Comparison of ENCODE assay signal across 9 cellular contexts in the genomic region with DNA sequence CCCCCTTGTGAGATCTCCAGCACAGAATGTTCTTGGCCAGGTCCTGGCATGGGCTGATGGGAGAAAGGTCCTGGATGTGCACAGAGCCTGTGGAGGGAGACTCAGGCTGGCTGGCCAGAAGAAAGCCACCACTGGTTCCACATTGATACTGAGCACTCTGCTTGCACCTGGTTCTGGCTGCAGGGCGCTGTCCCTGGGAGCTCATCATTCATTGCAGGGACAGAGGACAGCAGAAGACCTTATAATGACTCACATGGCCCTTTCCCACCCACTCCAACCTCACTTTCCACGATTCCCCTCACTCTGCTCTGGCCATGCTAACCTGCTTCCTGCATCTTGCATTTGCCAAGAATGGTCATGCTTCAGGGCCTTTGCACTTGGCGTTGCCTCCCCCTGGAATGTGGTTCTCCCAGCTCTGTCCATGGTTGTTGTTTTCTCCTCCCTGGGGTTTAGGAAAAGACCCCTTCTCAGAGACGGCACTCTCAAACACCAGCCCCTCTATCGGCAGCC. TPM values are rescaled to one million over a fixed set of nuclear protein-coding genes. Genes with fewer than 3 reads are reported as not detected.
DNase-seq lines count a peak whose midpoint lies in the region; ATAC-seq and TF ChIP-seq lines count a peak whose summit lies in the region.
"Had no signal": no experiment of that assay in that cellular context is flagged by ENCODE, and none has a peak within 500 bp of the region (broad histone marks: within the 10 kb centered on the region; RNA-seq: fewer than 3 reads in every experiment).

No MANE protein-coding gene starts in this region.

- H3K27me3 ChIP-seq in SJSA1 (replicated peaks) (no peaks in the 10 kb centered on the region), esophagus squamous epithelium (peaks cover 0 to 5% (median 0%) of the 10 kb centered on the region in 4 donors), suprapubic skin (no peaks in the 10 kb centered on the region)

- TF ChIP-seq CTCF in esophagus squamous epithelium (IDR thresholded peaks at IDR 0.05) (no peak), suprapubic skin (IDR thresholded peaks at IDR 0.05) (no peak)

- TF ChIP-seq EP300 in suprapubic skin (IDR thresholded peaks at IDR 0.05): no peak

- no peaks in the 10 kb centered on the region for H3K9me3 Mint-ChIP-seq in activated CD4-positive, alpha-beta T cell treated with anti-CD3 and anti-CD28 coated beads, Interleukin-2, amount 10 ng/mL, durations not matched to agents 7 days and 5 days

- H3K4me3 ChIP-seq in SJSA1 (no peak overlapping the region), esophagus squamous epithelium (peak overlapping the region in 1 of 4 donors; percentile 37), suprapubic skin (no peak overlapping the region)

- intact Hi-C loops in esophagus squamous epithelium (cut with DNase I): no loop called here

- peaks cover 5% of the 10 kb centered on the region for H3K27me3 Mint-ChIP-seq in activated CD4-positive, alpha-beta T cell treated with anti-CD3 and anti-CD28 coated beads, Interleukin-2, amount 10 ng/mL, durations not matched to agents 7 days and 5 days

- H3K9me3 ChIP-seq in SJSA1 (replicated peaks) (no peaks in the 10 kb centered on the region), esophagus squamous epithelium (no peaks in the 10 kb centered on the region), suprapubic skin (no peaks in the 10 kb centered on the region)

- H3K27ac Mint-ChIP-seq in activated CD4-positive, alpha-beta T cell treated with anti-CD3 and anti-CD28 coated beads, Interleukin-2, amount 10 ng/mL, durations not matched to agents 7 days and 5 days: peak overlapping the region; percentile 90

- no peak overlapping the region for H3K4me3 Mint-ChIP-seq in activated CD4-positive, alpha-beta T cell treated with anti-CD3 and anti-CD28 coated beads, Interleukin-2, amount 10 ng/mL, durations not matched to agents 7 days and 5 days

- no peaks in the 10 kb centered on the region for H3K36me3 ChIP-seq in SJSA1
- H3K36me3 ChIP-seq in esophagus squamous epithelium: no peaks in the 10 kb centered on the region
- H3K36me3 ChIP-seq in suprapubic skin: no peaks in the 10 kb centered on the region

- no peak for TF ChIP-seq POLR2A in esophagus squamous epithelium (IDR thresholded peaks at IDR 0.05)
- TF ChIP-seq POLR2A in suprapubic skin (IDR thresholded peaks at IDR 0.05): no peak

- WGBS in esophagus squamous epithelium, 2 donors: 30 to 37% methylated on average over 5 of the region's 5 CpGs
- 50% methylated on average over 5 of the region's 5 CpGs for WGBS in suprapubic skin

- POLR2A ChIA-PET in activated CD4-positive, alpha-beta T cell treated with anti-CD3 and anti-CD28 coated beads, Interleukin-2, amount 10 ng/mL, durations not matched to agents 7 days and 5 days (lab: Charles Lee): no interaction called here

- H3K4me1 ChIP-seq in SJSA1 (replicated peaks) (peaks cover 57% of the 10 kb centered on the region), esophagus squamous epithelium (peaks cover 20 to 66% (median 27%) of the 10 kb centered on the region in 3 donors), suprapubic skin (peaks cover 32% of the 10 kb centered on the region)

- H3K4me1 Mint-ChIP-seq in activated CD4-positive, alpha-beta T cell treated with anti-CD3 and anti-CD28 coated beads, Interleukin-2, amount 10 ng/mL, durations not matched to agents 7 days and 5 days: peaks cover 50% of the 10 kb centered on the region

- CTCF ChIA-PET in activated CD4-positive, alpha-beta T cell treated with anti-CD3 and anti-CD28 coated beads, Interleukin-2, amount 10 ng/mL, durations not matched to agents 7 days and 5 days (lab: Charles Lee): interaction anchor here (0.7 to 1.4 kb wide), 4 partner anchors 11 to 649 kb away, joined by 3 read pairs; no protein-coding TSS in a partner anchor

- H3K27ac ChIP-seq in SJSA1 (peak overlapping the region; percentile 89), esophagus squamous epithelium (peak overlapping the region; percentile 74 to 85 (median 84)), suprapubic skin (peak overlapping the region; percentile 56)

- H3K36me3 Mint-ChIP-seq in activated CD4-positive, alpha-beta T cell treated with anti-CD3 and anti-CD28 coated beads, Interleukin-2, amount 10 ng/mL, durations not matched to agents 7 days and 5 days (ENCODE audit: low read depth): no peaks in the 10 kb centered on the region

- no peak for DNase-seq in activated CD4-positive, alpha-beta T cell treated with anti-CD3 and anti-CD28 coated beads, Interleukin-2, amount 10 ng/mL, durations not matched to agents 7 days and 5 days
- no peak for DNase-seq in activated CD4-positive, alpha-beta T cell treated with anti-CD3 and anti-CD28 coated beads, Interleukin-2, amount 50 U/mL, for 1 hour
- DNase-seq in SJSA1 (ENCODE audit: low read depth in 1 of 2, low spot score in 2 of 2) (no peak), esophagus squamous epithelium (lab: John Stamatoyannopoulos, UW) (no peak), suprapubic skin (ENCODE audit: low spot score in 2 of 2) (no peak), amniotic stem cell (lab: John Stamatoyannopoulos, UW) (no peak)

- ATAC-seq in GM21825 (IDR thresholded peaks at IDR 0.05; ENCODE audit: unreplicated experiment) (no peak), GM18873 (IDR thresholded peaks at IDR 0.05; ENCODE audit: low FRiP score, unreplicated experiment) (no peak)
- ATAC-seq: HepG2 had no signal

RNA-seq across cellular contexts. Expression of a gene that starts 10.3 kb away (rescaled TPM):
- total RNA-seq in activated CD4-positive, alpha-beta T cell treated with anti-CD3 and anti-CD28 coated beads, Interleukin-2, amount 10 ng/mL, durations not matched to agents 7 days and 5 days: 1 to 10 TPM; 2.2 to 2.5 TPM
- total RNA-seq in SJSA1 (2014; rRNA removed; shearing (Covaris generic)): 2.1 and 16.1 TPM in 2 replicates
- total RNA-seq in esophagus squamous epithelium (100 to 1,000 TPM in 1 of 4 donors, 10 to 100 TPM in 3; 18.7 to 118 (median 64.4) TPM), suprapubic skin (100 to 1,000 TPM in 3 of 4 donors, 10 to 100 TPM in 1; 95.8 to 176 (median 123) TPM)
- total RNA-seq: HepG2 had no signal

RNA-seq across cellular contexts. Expression of a gene that starts 31.1 kb away (rescaled TPM):
- total RNA-seq in activated CD4-positive, alpha-beta T cell treated with anti-CD3 and anti-CD28 coated beads, Interleukin-2, amount 10 ng/mL, durations not matched to agents 7 days and 5 days: not detected
- 0.37 TPM in 1 of 2 replicates, not detected in the other for total RNA-seq in SJSA1 (2014; rRNA removed; shearing (Covaris generic))
- total RNA-seq in esophagus squamous epithelium (not detected), suprapubic skin (100 to 1,000 TPM in 1 of 4 donors, 10 to 100 TPM in 2, 1 to 10 TPM in 1; 1.0 to 289 (median 37.0) TPM)
- total RNA-seq: HepG2 had no signal

RNA-seq across cellular contexts. Expression of a gene that starts 48.0 kb away (rescaled TPM):
- total RNA-seq in activated CD4-positive, alpha-beta T cell treated with anti-CD3 and anti-CD28 coated beads, Interleukin-2, amount 10 ng/mL, durations not matched to agents 7 days and 5 days: not detected
- total RNA-seq in SJSA1 (2014; rRNA removed; shearing (Covaris generic)): 0.13 TPM in 1 of 2 replicates, not detected in the other
- total RNA-seq in esophagus squamous epithelium (not detected), suprapubic skin (100 to 1,000 TPM in 1 of 4 donors, 10 to 100 TPM in 2, under 1 TPM in 1; 0.72 to 346 (median 21.0) TPM)
- total RNA-seq: HepG2 had no signal

RNA-seq across cellular contexts. Expression of a gene that starts 51.5 kb away (rescaled TPM):
- not detected for total RNA-seq in activated CD4-positive, alpha-beta T cell treated with anti-CD3 and anti-CD28 coated beads, Interleukin-2, amount 10 ng/mL, durations not matched to agents 7 days and 5 days
- total RNA-seq in SJSA1 (2014; rRNA removed; shearing (Covaris generic)): 1.5 and 4.0 TPM in 2 replicates
- total RNA-seq in esophagus squamous epithelium (10 to 100 TPM; 11.4 to 39.6 (median 16.5) TPM), suprapubic skin (100 to 1,000 TPM in 3 of 4 donors, 10 to 100 TPM in 1; 78.6 to 293 (median 185) TPM)
